ENCODE assay signal across 25 cellular contexts in genomic region chr7:50718876-50719275, GRCh38.
A peak's percentile ranks its signal among the peaks of the same experiment; 100 is the strongest.
DNase-seq lines count a peak whose midpoint lies in the region; ATAC-seq and TF ChIP-seq lines count a peak whose summit lies in the region.
"Had no signal": no experiment of that assay in that cellular context is flagged by ENCODE, and none has a peak within 500 bp of the region (broad histone marks: within the 10 kb centered on the region; RNA-seq: fewer than 3 reads in every experiment).

No MANE protein-coding gene starts in this region.

- H3K9me2 ChIP-seq in PC-9 (ENCODE audit: insufficient read depth): no peaks in the 10 kb centered on the region

- H3K9me3 Mint-ChIP-seq in neural crest cell: peaks cover 4% of the 10 kb centered on the region
- H3K9me3 Mint-ChIP-seq: activated T-helper 1 cell treated with anti-CD3 and anti-CD28 coated beads, Interleukin-12 subunit alpha, Interleukin-12 subunit beta, Interleukin-2, Interleukin-4 antibody, amounts not matched to agents 30 ng/mL and 10 ng/mL and 1 ng/mL, durations not matched to agents 14 hours and 24 hours and 36 hours; H9 had no signal

- no TSS peak for BruUV-seq in PC-9 (replicated peaks; lab: Mats Ljungman, UMichigan)

- H3K36me3 Mint-ChIP-seq in neural crest cell (ENCODE audit: low read depth): peaks cover 3% of the 10 kb centered on the region
- H3K36me3 Mint-ChIP-seq: activated CD8-positive, alpha-beta memory T cell treated with anti-CD3 and anti-CD28 coated beads, Interleukin-2, amount 10 ng/mL, durations not matched to agents 7 days and 5 days; CD4-positive, alpha-beta memory T cell had no signal

- H3K27ac Mint-ChIP-seq in neural crest cell (ENCODE audit: unreplicated experiment): peak overlapping the region; percentile 12
- H3K27ac Mint-ChIP-seq: activated CD8-positive, alpha-beta memory T cell treated with anti-CD3 and anti-CD28 coated beads, Interleukin-2, amount 10 ng/mL, durations not matched to agents 7 days and 5 days; activated naive CD8-positive, alpha-beta T cell treated with anti-CD3 and anti-CD28 coated beads, Interleukin-2, amount 10 ng/mL, durations not matched to agents 7 days and 5 days; activated T-helper 1 cell treated with anti-CD3 and anti-CD28 coated beads, Interleukin-12 subunit alpha, Interleukin-12 subunit beta, Interleukin-2, Interleukin-4 antibody, amounts not matched to agents 30 ng/mL and 10 ng/mL and 1 ng/mL, durations not matched to agents 14 hours and 24 hours and 36 hours; CD4-positive, alpha-beta memory T cell had no signal

- H3K27me3 Mint-ChIP-seq in neural crest cell (ENCODE audit: low read depth): no peaks in the 10 kb centered on the region
- H3K27me3 Mint-ChIP-seq: activated CD8-positive, alpha-beta memory T cell treated with anti-CD3 and anti-CD28 coated beads, Interleukin-2, amount 10 ng/mL, durations not matched to agents 7 days and 5 days; activated naive CD8-positive, alpha-beta T cell treated with anti-CD3 and anti-CD28 coated beads, Interleukin-2, amount 10 ng/mL, durations not matched to agents 7 days and 5 days had no signal

- no peak for TF ChIP-seq POLR2A in GM18505 (IDR thresholded peaks at IDR 0.05; ENCODE audit: borderline replicate concordance, extremely low read depth, insufficient read depth, insufficient read length)

- 0 out of 2 replicates have a peak, but pooled peaks cover 1% of the 10 kb centered on the region for H3K36me3 ChIP-seq in PC-9 (ENCODE audit: low read depth)
- H3K36me3 ChIP-seq: transverse colon had no signal

- H3K4me1 ChIP-seq in PC-9 (replicated peaks; ENCODE audit: insufficient read depth): peaks cover 53% of the 10 kb centered on the region

- no peak overlapping the region for H2AFZ ChIP-seq in PC-9

- TF ChIP-seq CTCF in PC-9 (conservative IDR thresholded peaks at IDR 0.05): no peak
- TF ChIP-seq CTCF in neural crest cell (conservative IDR thresholded peaks at IDR 0.05): no peak

- peaks cover 19% of the 10 kb centered on the region for H4K20me1 ChIP-seq in PC-9 (ENCODE audit: insufficient read depth)

- H3K27ac ChIP-seq in PC-9: no peak overlapping the region
- H3K27ac ChIP-seq: psoas muscle, skin epidermis, transverse colon had no signal

- H3K4me3 ChIP-seq in PC-9: no peak overlapping the region
- H3K4me3 ChIP-seq: lung, psoas muscle, skin epidermis, transverse colon had no signal

- peaks cover 29% of the 10 kb centered on the region for H3F3A ChIP-seq in PC-9 (ENCODE audit: insufficient read depth, low read depth)

- 0 out of 2 replicates have a peak, but pooled peaks cover 1% of the 10 kb centered on the region for H3K9me3 ChIP-seq in PC-9 (ENCODE audit: insufficient read depth, low read depth)
- H3K9me3 ChIP-seq: psoas muscle, transverse colon had no signal

- POLR2A ChIA-PET in PC-9 (lab: Charles Lee; ENCODE audit: unreplicated experiment): no interaction called here

- H3K27me3 ChIP-seq in PC-9 (ENCODE audit: insufficient read depth, low read depth): no peaks in the 10 kb centered on the region
- H3K27me3 ChIP-seq: transverse colon had no signal

- H3K79me2 ChIP-seq in PC-9 (ENCODE audit: low read depth): peaks cover 39% of the 10 kb centered on the region

- no peak for ATAC-seq in GM18505 (IDR thresholded peaks at IDR 0.05; ENCODE audit: unreplicated experiment)
- ATAC-seq: activated CD8-positive, alpha-beta memory T cell treated with anti-CD3 and anti-CD28 coated beads, Interleukin-2, amount 10 ng/mL, durations not matched to agents 7 days and 5 days; esophagus mucosa; psoas muscle; stimulated activated naive CD8-positive, alpha-beta T cell treated with anti-CD3 and anti-CD28 coated beads, Interleukin-15, Interleukin-2, amounts not matched to agents 100 U/mL and 50 U/mL, for 24 hours had no signal

- intact Hi-C loops in PC-9 (cut with micrococcal nuclease; ENCODE audit: unreplicated experiment): loop anchor here (5.0 kb wide), 1 partner anchor 48 kb away; no protein-coding TSS in a partner anchor

- CTCF ChIA-PET in PC-9 (lab: Charles Lee): no interaction called here

- 0 out of 2 replicates have a peak overlapping the region, but pooled peaks have one; percentile 6 for H3K4me2 ChIP-seq in PC-9

- H3K4me1 Mint-ChIP-seq in neural crest cell: peaks cover 46% of the 10 kb centered on the region
- H3K4me1 Mint-ChIP-seq: naive B cell had no signal

- H3K4me3 Mint-ChIP-seq in neural crest cell: no peak overlapping the region
- H3K4me3 Mint-ChIP-seq: activated CD8-positive, alpha-beta memory T cell treated with anti-CD3 and anti-CD28 coated beads, Interleukin-2, amount 10 ng/mL, durations not matched to agents 7 days and 5 days; activated naive CD8-positive, alpha-beta T cell treated with anti-CD3 and anti-CD28 coated beads, Interleukin-2, amount 10 ng/mL, durations not matched to agents 7 days and 5 days; activated T-helper 1 cell treated with anti-CD3 and anti-CD28 coated beads, Interleukin-12 subunit alpha, Interleukin-12 subunit beta, Interleukin-2, Interleukin-4 antibody, amounts not matched to agents 30 ng/mL and 10 ng/mL and 1 ng/mL, durations not matched to agents 14 hours and 24 hours and 36 hours; CD4-positive, alpha-beta memory T cell; H9; naive B cell had no signal

- peak; percentile 36 for DNase-seq in DMS153 (lab: John Stamatoyannopoulos, UW)
- DNase-seq in NCI-H146 (lab: John Stamatoyannopoulos, UW): peak; percentile 66
- peak in 1 of 2 experiments; percentile 63 for DNase-seq in PC-9
- DNase-seq in neural crest cell (ENCODE audit: low read depth, low spot score): no peak
- DNase-seq in CD1c-positive myeloid dendritic cell (ENCODE audit: extremely low spot score): no peak
- DNase-seq in UCSD-AML1 (lab: John Stamatoyannopoulos, UW; ENCODE audit: unreplicated experiment): no peak
- no peak for DNase-seq in stimulated activated naive CD4-positive, alpha-beta T cell (lab: John Stamatoyannopoulos, UW)
- DNase-seq: activated CD4-positive, alpha-beta T cell treated with anti-CD3 and anti-CD28 coated beads for 1 hour; activated CD8-positive, alpha-beta memory T cell treated with anti-CD3 and anti-CD28 coated beads, Interleukin-2, amount 10 ng/mL, durations not matched to agents 7 days and 5 days; activated naive CD8-positive, alpha-beta T cell treated with anti-CD3 and anti-CD28 coated beads, Interleukin-2, amount 10 ng/mL, durations not matched to agents 7 days and 5 days; CD4-positive, alpha-beta memory T cell; effector CD8-positive, alpha-beta T cell; H9; hypothalamus; islet precursor cell; naive B cell; NCI-H1436; psoas muscle; stimulated activated naive CD8-positive, alpha-beta T cell treated with anti-CD3 and anti-CD28 coated beads, Interleukin-15, Interleukin-2, amounts not matched to agents 100 U/mL and 50 U/mL, for 24 hours; transverse colon had no signal

Comparison
In these comparisons a context has a peak if more than half of its experiments do, and no peak if none do; other contexts are left out.
1. DNase-seq: peak in DMS153 (single experiment) and NCI-H146 (single experiment); none in neural crest cell (single experiment), CD1c-positive myeloid dendritic cell (single experiment), UCSD-AML1 (single experiment) and stimulated activated naive CD4-positive, alpha-beta T cell (0 of 6).